Comparison of ENCODE assay signal across 15 cellular contexts in the genomic region with DNA sequence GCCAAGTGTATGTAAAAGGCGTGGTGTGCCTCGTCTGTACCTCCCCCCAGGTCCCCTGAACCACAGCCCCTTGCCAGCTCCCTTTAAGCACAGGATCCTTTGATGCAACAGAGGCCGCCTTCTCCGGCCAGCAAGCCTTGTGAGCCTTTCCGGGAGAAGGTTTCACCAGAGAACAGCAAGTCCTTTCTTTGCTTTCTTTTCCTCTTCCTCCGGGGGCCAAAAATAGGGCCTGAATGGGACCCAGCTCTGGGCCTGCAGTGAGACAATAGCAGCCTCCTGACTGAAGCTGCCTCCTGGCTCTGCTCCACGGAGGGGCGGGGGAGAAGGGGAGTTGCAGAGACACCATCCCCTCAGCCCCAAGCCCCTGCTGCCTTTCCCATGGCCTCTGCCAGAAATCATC. TPM values are rescaled to one million over a fixed set of nuclear protein-coding genes. Genes with fewer than 3 reads are reported as not detected.
A peak's percentile ranks its signal among the peaks of the same experiment; 100 is the strongest.
DNase-seq lines count a peak whose midpoint lies in the region; ATAC-seq and TF ChIP-seq lines count a peak whose summit lies in the region.
"Had no signal": no experiment of that assay in that cellular context is flagged by ENCODE, and none has a peak within 500 bp of the region (broad histone marks: within the 10 kb centered on the region; RNA-seq: fewer than 3 reads in every experiment).

No MANE protein-coding gene starts in this region.

- H3K9me3 Mint-ChIP-seq in HFFc6, result no peaks in the 10 kb centered on the region
- H3K9me3 Mint-ChIP-seq: T-helper 1 cell treated with Interleukin-12 subunit alpha and Interleukin-12 subunit beta and Interleukin-4 antibody, amounts not matched to agents 30 μg/mL and 1 μg/mL, for 36 hours had no signal

- H3K4me3 Mint-ChIP-seq in HFFc6, result no peak overlapping the region
- H3K4me3 Mint-ChIP-seq: T-helper 1 cell treated with Interleukin-12 subunit alpha and Interleukin-12 subunit beta and Interleukin-4 antibody, amounts not matched to agents 30 μg/mL and 1 μg/mL, for 36 hours had no signal

- TF ChIP-seq CTCF in HFFc6 (IDR thresholded peaks at IDR 0.05), result no peak

- H3K27me3 Mint-ChIP-seq in HFFc6 (ENCODE audit: insufficient read depth), result peaks cover 24% of the 10 kb centered on the region

- peak in 13 of 14 donors; percentile 22 to 90 (median 68) for DNase-seq in C1 segment of cervical spinal cord (lab: John Stamatoyannopoulos, UW)
- peak; percentile 30 for DNase-seq in cerebellar cortex (ENCODE audit: low spot score)
- peak in 46 of 51 donors; percentile 27 to 91 (median 73) for DNase-seq in hypothalamus (lab: John Stamatoyannopoulos, UW)
- peak in 9 of 10 donors; percentile 39 to 91 (median 65) for DNase-seq in posterior cingulate gyrus
- no peak for DNase-seq in HFFc6
- DNase-seq in Kasumi-1 (lab: John Stamatoyannopoulos, UW), result no peak
- DNase-seq: activated CD4-positive, alpha-beta T cell treated with anti-CD3 and anti-CD28 coated beads, Interleukin-2, amount 50 U/mL, for 48 hours; activated naive CD4-positive, alpha-beta T cell treated with anti-CD3 and anti-CD28 coated beads, Interleukin-2, amount 50 U/mL, for 16 hours; effector CD4-positive, alpha-beta T cell; GDM1; NCI-H1417 treated with DMSO at 0.1 percent for 48 hours; stimulated activated CD4-positive, alpha-beta T cell treated with anti-CD3 and anti-CD28 coated beads, Interleukin-4, amount 100 ng/mL, for 24 hours had no signal

- ATAC-seq in GM21423 (IDR thresholded peaks at IDR 0.05; ENCODE audit: unreplicated experiment), result no peak
- ATAC-seq in GM21825 (IDR thresholded peaks at IDR 0.05; ENCODE audit: unreplicated experiment), result no peak

- H3K4me1 Mint-ChIP-seq in HFFc6 (ENCODE audit: low read depth), result peaks cover 7% of the 10 kb centered on the region

- H3K36me3 Mint-ChIP-seq in HFFc6 (ENCODE audit: low read depth), result no peaks in the 10 kb centered on the region

- intact Hi-C loops in posterior cingulate gyrus (cut with DNase I), result no loop called here

- no peak overlapping the region for H3K27ac Mint-ChIP-seq in HFFc6
- H3K27ac Mint-ChIP-seq: T-helper 1 cell treated with Interleukin-12 subunit alpha and Interleukin-12 subunit beta and Interleukin-4 antibody, amounts not matched to agents 30 μg/mL and 1 μg/mL, for 36 hours had no signal

RNA-seq across cellular contexts. Expression of a gene that starts 9.0 kb away (rescaled TPM):
- total RNA-seq in HFFc6 (2021; fragmentation: NEBNext Ultra II Directional; extraction: Animal tissue kit (Norgen Biotek cat#: 25700)), result 1 to 10 TPM in 1 of 6 experiments, under 1 TPM in 5; 0.18 to 1.4 (median 0.50) TPM

RNA-seq across cellular contexts. Expression of a gene that starts 30.7 kb away (rescaled TPM):
- total RNA-seq in HFFc6 (2021; fragmentation: NEBNext Ultra II Directional; extraction: Animal tissue kit (Norgen Biotek cat#: 25700)), result not detected

RNA-seq across cellular contexts. Expression of a gene that starts 57.2 kb away (rescaled TPM):
- not detected for total RNA-seq in HFFc6 (2021; fragmentation: NEBNext Ultra II Directional; extraction: Animal tissue kit (Norgen Biotek cat#: 25700))

Comparison
In these comparisons a context has a peak if more than half of its experiments do, and no peak if none do; other contexts are left out.
1. DNase-seq: peak in C1 segment of cervical spinal cord (13 of 14), cerebellar cortex (single experiment), hypothalamus (46 of 51) and posterior cingulate gyrus (9 of 10); none in HFFc6 (single experiment) and Kasumi-1 (0 of 2).